1 cellular context compared by ENCODE assay signal in the genomic region with DNA sequence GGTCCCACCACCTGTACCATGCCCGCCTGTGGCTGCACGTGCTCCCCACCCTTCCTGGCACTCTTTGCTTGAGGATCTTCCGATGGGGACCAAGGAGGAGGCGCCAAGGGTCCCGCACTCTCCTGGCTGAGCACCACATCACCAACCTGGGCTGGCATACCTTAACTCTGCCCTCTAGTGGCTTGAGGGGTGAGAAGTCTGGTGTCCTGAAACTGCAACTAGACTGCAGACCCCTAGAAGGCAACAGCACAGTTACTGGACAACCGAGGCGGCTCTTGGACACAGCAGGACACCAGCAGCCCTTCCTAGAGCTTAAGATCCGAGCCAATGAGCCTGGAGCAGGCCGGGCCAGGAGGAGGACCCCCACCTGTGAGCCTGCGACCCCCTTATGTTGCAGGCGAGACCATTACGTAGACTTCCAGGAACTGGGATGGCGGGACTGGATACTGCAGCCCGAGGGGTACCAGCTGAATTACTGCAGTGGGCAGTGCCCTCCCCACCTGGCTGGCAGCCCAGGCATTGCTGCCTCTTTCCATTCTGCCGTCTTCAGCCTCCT.
TF ChIP-seq lines count a peak whose summit lies in the region.

No MANE protein-coding gene starts in this region.

TF ChIP-seq in HepG2, 621 proteins besides CTCF, POLR2A, EP300 and RAD21 (continues in another document):
- no peak for TF ChIP-seq DR1 (CRISPR knock-in tag; IDR thresholded peaks at IDR 0.05)
- no peak for TF ChIP-seq GTF3A (CRISPR knock-in tag; conservative IDR thresholded peaks at IDR 0.05)
- TF ChIP-seq, protein P1, sequence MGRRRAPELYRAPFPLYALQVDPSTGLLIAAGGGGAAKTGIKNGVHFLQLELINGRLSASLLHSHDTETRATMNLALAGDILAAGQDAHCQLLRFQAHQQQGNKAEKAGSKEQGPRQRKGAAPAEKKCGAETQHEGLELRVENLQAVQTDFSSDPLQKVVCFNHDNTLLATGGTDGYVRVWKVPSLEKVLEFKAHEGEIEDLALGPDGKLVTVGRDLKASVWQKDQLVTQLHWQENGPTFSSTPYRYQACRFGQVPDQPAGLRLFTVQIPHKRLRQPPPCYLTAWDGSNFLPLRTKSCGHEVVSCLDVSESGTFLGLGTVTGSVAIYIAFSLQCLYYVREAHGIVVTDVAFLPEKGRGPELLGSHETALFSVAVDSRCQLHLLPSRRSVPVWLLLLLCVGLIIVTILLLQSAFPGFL (CRISPR knock-in tag; IDR thresholded peaks at IDR 0.05): no peak
- no peak for TF ChIP-seq ZNF720 (CRISPR knock-in tag; IDR thresholded peaks at IDR 0.05)
- no peak; the same call in 1 of the 2 replicates for TF ChIP-seq ZSCAN9 (CRISPR knock-in tag; IDR thresholded peaks at IDR 0.05; ENCODE audit: borderline replicate concordance)
- TF ChIP-seq TCF12 (IDR thresholded peaks at IDR 0.05): no peak
- TF ChIP-seq TCF12 (CRISPR knock-in tag; IDR thresholded peaks at IDR 0.05): 0 out of 2 replicates have a peak, but pooled peaks have one; percentile 51
- no peak for TF ChIP-seq HNF4A (CRISPR knock-in tag; IDR thresholded peaks at IDR 0.05)
- no peak for TF ChIP-seq DPF2 (CRISPR knock-in tag; IDR thresholded peaks at IDR 0.05; ENCODE audit: borderline replicate concordance, low read depth)
- TF ChIP-seq ELF3 (CRISPR knock-in tag; IDR thresholded peaks at IDR 0.05): peak; percentile 38; the same call in 1 of the 2 replicates
- TF ChIP-seq, protein P2, sequence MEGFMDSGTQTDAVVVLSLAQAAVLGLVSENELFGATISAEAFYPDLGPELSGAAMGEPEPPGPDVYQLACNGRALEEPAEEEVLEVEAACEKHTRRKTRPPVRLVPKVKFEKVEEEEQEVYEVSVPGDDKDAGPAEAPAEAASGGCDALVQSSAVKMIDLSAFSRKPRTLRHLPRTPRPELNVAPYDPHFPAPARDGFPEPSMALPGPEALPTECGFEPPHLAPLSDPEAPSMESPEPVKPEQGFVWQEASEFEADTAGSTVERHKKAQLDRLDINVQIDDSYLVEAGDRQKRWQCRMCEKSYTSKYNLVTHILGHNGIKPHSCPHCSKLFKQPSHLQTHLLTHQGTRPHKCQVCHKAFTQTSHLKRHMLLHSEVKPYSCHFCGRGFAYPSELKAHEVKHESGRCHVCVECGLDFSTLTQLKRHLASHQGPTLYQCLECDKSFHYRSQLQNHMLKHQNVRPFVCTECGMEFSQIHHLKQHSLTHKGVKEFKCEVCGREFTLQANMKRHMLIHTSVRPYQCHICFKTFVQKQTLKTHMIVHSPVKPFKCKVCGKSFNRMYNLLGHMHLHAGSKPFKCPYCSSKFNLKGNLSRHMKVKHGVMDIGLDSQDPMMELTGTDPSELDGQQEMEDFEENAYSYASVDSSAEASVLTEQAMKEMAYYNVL (CRISPR knock-in tag; IDR thresholded peaks at IDR 0.05; ENCODE audit: borderline replicate concordance): 0 out of 2 replicates have a peak, but pooled peaks have one; percentile 42
- TF ChIP-seq HMGA1 (CRISPR knock-in tag; conservative IDR thresholded peaks at IDR 0.05): no peak
- TF ChIP-seq NCOA1 (CRISPR knock-in tag; IDR thresholded peaks at IDR 0.05): no peak
- no peak for TF ChIP-seq MIER2 (CRISPR knock-in tag; IDR thresholded peaks at IDR 0.05)
- TF ChIP-seq SSRP1 (CRISPR knock-in tag; IDR thresholded peaks at IDR 0.05): no peak
- TF ChIP-seq ZNF775 (CRISPR knock-in tag; IDR thresholded peaks at IDR 0.05; ENCODE audit: borderline replicate concordance): no peak
- TF ChIP-seq ZBTB20 (CRISPR knock-in tag; IDR thresholded peaks at IDR 0.05; ENCODE audit: borderline replicate concordance, low read depth): no peak
- TF ChIP-seq, protein P3, sequence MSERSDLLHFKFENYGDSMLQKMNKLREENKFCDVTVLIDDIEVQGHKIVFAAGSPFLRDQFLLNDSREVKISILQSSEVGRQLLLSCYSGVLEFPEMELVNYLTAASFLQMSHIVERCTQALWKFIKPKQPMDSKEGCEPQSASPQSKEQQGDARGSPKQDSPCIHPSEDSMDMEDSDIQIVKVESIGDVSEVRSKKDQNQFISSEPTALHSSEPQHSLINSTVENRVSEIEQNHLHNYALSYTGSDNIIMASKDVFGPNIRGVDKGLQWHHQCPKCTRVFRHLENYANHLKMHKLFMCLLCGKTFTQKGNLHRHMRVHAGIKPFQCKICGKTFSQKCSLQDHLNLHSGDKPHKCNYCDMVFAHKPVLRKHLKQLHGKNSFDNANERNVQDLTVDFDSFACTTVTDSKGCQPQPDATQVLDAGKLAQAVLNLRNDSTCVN (CRISPR knock-in tag; IDR thresholded peaks at IDR 0.05; ENCODE audit: borderline replicate concordance): no peak
- TF ChIP-seq, protein P4, sequence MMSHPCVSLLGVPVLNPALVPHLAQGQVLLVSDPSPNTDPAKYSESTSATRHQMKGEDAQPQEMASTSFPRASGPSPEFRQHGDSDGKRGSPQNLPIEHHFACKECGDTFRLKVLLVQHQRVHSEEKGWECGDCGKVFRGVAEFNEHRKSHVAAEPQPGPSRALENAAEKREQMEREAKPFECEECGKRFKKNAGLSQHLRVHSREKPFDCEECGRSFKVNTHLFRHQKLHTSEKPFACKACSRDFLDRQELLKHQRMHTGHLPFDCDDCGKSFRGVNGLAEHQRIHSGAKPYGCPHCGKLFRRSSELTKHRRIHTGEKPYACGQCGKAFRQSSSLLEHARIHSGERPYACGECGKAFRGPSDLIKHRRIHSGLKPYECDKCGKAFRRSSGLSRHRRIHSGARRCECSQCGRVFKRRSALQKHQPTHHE (CRISPR knock-in tag; IDR thresholded peaks at IDR 0.05; ENCODE audit: borderline replicate concordance): 0 out of 2 replicates have a peak, but pooled peaks have one; percentile 49
- no peak for TF ChIP-seq ZNF772 (CRISPR knock-in tag; IDR thresholded peaks at IDR 0.05)
- no peak for TF ChIP-seq ZNF558 (CRISPR knock-in tag; IDR thresholded peaks at IDR 0.05; ENCODE audit: borderline replicate concordance)
- no peak for TF ChIP-seq MTF1 (CRISPR knock-in tag; IDR thresholded peaks at IDR 0.05)
- no peak for TF ChIP-seq NFKB2 (CRISPR knock-in tag; IDR thresholded peaks at IDR 0.05; ENCODE audit: borderline replicate concordance)
- 0 out of 2 replicates have a peak, but pooled peaks have one; percentile 31 for TF ChIP-seq ZNF441 (CRISPR knock-in tag; IDR thresholded peaks at IDR 0.05; ENCODE audit: borderline replicate concordance)
- no peak for TF ChIP-seq RELA (CRISPR knock-in tag; IDR thresholded peaks at IDR 0.05)
- TF ChIP-seq FIP1L1 (IDR thresholded peaks at IDR 0.05; ENCODE audit: borderline replicate concordance, insufficient read depth, low read depth, low read length): no peak
- TF ChIP-seq U2AF1 (optimal IDR thresholded peaks at IDR 0.05; ENCODE audit: low read depth, low read length): no peak
- no peak; the same call in 1 of the 2 replicates for TF ChIP-seq ZNF350 (CRISPR knock-in tag; IDR thresholded peaks at IDR 0.05; ENCODE audit: borderline replicate concordance, low read depth)
- no peak for TF ChIP-seq IKZF4 (CRISPR knock-in tag; IDR thresholded peaks at IDR 0.05; ENCODE audit: borderline replicate concordance, low read depth, not compliant biosample characterization)
- no peak for TF ChIP-seq ZNF17 (CRISPR knock-in tag; IDR thresholded peaks at IDR 0.05)
- no peak for TF ChIP-seq MIXL1 (CRISPR knock-in tag; IDR thresholded peaks at IDR 0.05)
- no peak for TF ChIP-seq MEIS1 (CRISPR knock-in tag; IDR thresholded peaks at IDR 0.05; ENCODE audit: borderline replicate concordance)
- no peak for TF ChIP-seq ETS1 (CRISPR knock-in tag; IDR thresholded peaks at IDR 0.05)
- TF ChIP-seq ZNF660 (CRISPR knock-in tag; IDR thresholded peaks at IDR 0.05; ENCODE audit: borderline replicate concordance, low read depth): no peak
- no peak for TF ChIP-seq ZSCAN20 (CRISPR knock-in tag; IDR thresholded peaks at IDR 0.05; ENCODE audit: borderline replicate concordance)
- TF ChIP-seq PRDM15 (CRISPR knock-in tag; IDR thresholded peaks at IDR 0.05): peak; percentile 36; the same call in 1 of the 2 replicates
- no peak for TF ChIP-seq AHR (CRISPR knock-in tag; IDR thresholded peaks at IDR 0.05)
- TF ChIP-seq ZNF276 (CRISPR knock-in tag; IDR thresholded peaks at IDR 0.05; ENCODE audit: low read depth): no peak; the same call in 1 of the 2 replicates
- 0 out of 2 replicates have a peak, but pooled peaks have one; percentile 55 for TF ChIP-seq ZNF761 (CRISPR knock-in tag; conservative IDR thresholded peaks at IDR 0.05)
- TF ChIP-seq FOXC1 (CRISPR knock-in tag; IDR thresholded peaks at IDR 0.05; ENCODE audit: borderline replicate concordance): no peak
- no peak for TF ChIP-seq SMAD9 (CRISPR knock-in tag; IDR thresholded peaks at IDR 0.05)
- no peak for TF ChIP-seq STAT5B (CRISPR knock-in tag; IDR thresholded peaks at IDR 0.05)
- no peak for TF ChIP-seq TP53 (CRISPR knock-in tag; conservative IDR thresholded peaks at IDR 0.05)
- TF ChIP-seq TBX2 (CRISPR knock-in tag; IDR thresholded peaks at IDR 0.05; ENCODE audit: borderline replicate concordance): 0 out of 2 replicates have a peak, but pooled peaks have one; percentile 20
- TF ChIP-seq NCOA2 (CRISPR knock-in tag; IDR thresholded peaks at IDR 0.05): no peak
- TF ChIP-seq MED1 (CRISPR knock-in tag; IDR thresholded peaks at IDR 0.05): peak; percentile 66
- no peak for TF ChIP-seq ISX (CRISPR knock-in tag; conservative IDR thresholded peaks at IDR 0.05)
- TF ChIP-seq ZNF605 (CRISPR knock-in tag; IDR thresholded peaks at IDR 0.05): 0 out of 2 replicates have a peak, but pooled peaks have one; percentile 63
- no peak for TF ChIP-seq AFF4 (CRISPR knock-in tag; IDR thresholded peaks at IDR 0.05)
- TF ChIP-seq NPAS2 (CRISPR knock-in tag; IDR thresholded peaks at IDR 0.05; ENCODE audit: borderline replicate concordance): no peak
- TF ChIP-seq ZBTB3 (CRISPR knock-in tag; IDR thresholded peaks at IDR 0.05; ENCODE audit: borderline replicate concordance, low read depth): no peak
- TF ChIP-seq GLI4 (CRISPR knock-in tag; IDR thresholded peaks at IDR 0.05; ENCODE audit: borderline replicate concordance): no peak
